Comparison of ENCODE assay signal across 18 cellular contexts in genomic region chr4:117549624-117550023, GRCh38.
DNase-seq lines count a peak whose midpoint lies in the region; ATAC-seq, FAIRE-seq and TF ChIP-seq lines count a peak whose summit lies in the region.
"Had no signal": no experiment of that assay in that cellular context is flagged by ENCODE, and none has a peak within 500 bp of the region (broad histone marks: within the 10 kb centered on the region; RNA-seq: fewer than 3 reads in every experiment).

No MANE protein-coding gene starts in this region.

- DNase-seq in COLO829 (ENCODE audit: low spot score) (peak; percentile 5), SK-N-MC (ENCODE audit: low read depth, low spot score) (no peak), left kidney (ENCODE audit: low read depth, low spot score) (peak; percentile 43), neural progenitor cell (ENCODE audit: low spot score) (no peak), pancreas (no peak), NOMO-1 treated with dmso at 0.1 percent for 144 hours (lab: John Stamatoyannopoulos, UW; ENCODE audit: unreplicated experiment) (no peak), brain microvascular endothelial cell (no peak)
- DNase-seq: BE2C; CD4-positive, alpha-beta memory T cell; COR-L47; DND-41; GDM1; GOT3; HCEC 1CT; HFFc6 had no signal

- H3K4me3 Mint-ChIP-seq in neural progenitor cell, result no peak overlapping the region
- H3K4me3 Mint-ChIP-seq: CD4-positive, alpha-beta memory T cell; HFFc6 had no signal

- no peaks in the 10 kb centered on the region for H3F3A ChIP-seq in neural progenitor cell (ENCODE audit: low read depth)

- H4K20me1 ChIP-seq in neural progenitor cell (ENCODE audit: low read depth), result no peaks in the 10 kb centered on the region

- intact Hi-C loops in pancreas (cut with DNase I), result no loop called here

- TF ChIP-seq CTCF in neural progenitor cell (IDR thresholded peaks at IDR 0.05), result no peak
- TF ChIP-seq CTCF in pancreas (IDR thresholded peaks at IDR 0.05), result no peak
- no peak for TF ChIP-seq CTCF in brain microvascular endothelial cell (IDR thresholded peaks at IDR 0.05; ENCODE audit: low read depth, low read length, missing control alignments)

- H3K79me2 ChIP-seq in neural progenitor cell (ENCODE audit: low read depth), result no peaks in the 10 kb centered on the region

- in situ Hi-C loops in brain microvascular endothelial cell (cut with HindIII; ENCODE audit: low pct_ligation_motif_present, low sequenced_read_pairs), result no loop called here

- WGBS in pancreas, 2 donors, result 36 to 41% methylated on average over 4 of the region's 4 CpGs

- no peaks in the 10 kb centered on the region for H3K36me3 ChIP-seq in SK-N-MC (ENCODE audit: insufficient read depth, low read length)
- H3K36me3 ChIP-seq in neural progenitor cell, result no peaks in the 10 kb centered on the region
- H3K36me3 ChIP-seq in pancreas, result no peaks in the 10 kb centered on the region
- H3K36me3 ChIP-seq in brain microvascular endothelial cell (replicated peaks), result no peaks in the 10 kb centered on the region
- H3K36me3 ChIP-seq: BE2C had no signal

- H3K4me2 ChIP-seq in neural progenitor cell, result no peak overlapping the region

- no peaks in the 10 kb centered on the region for H3K9me3 ChIP-seq in SK-N-MC (ENCODE audit: low read depth, low read length)
- no peaks in the 10 kb centered on the region for H3K9me3 ChIP-seq in neural progenitor cell (ENCODE audit: low read depth)
- H3K9me3 ChIP-seq in pancreas, result no peaks in the 10 kb centered on the region
- H3K9me3 ChIP-seq: BE2C had no signal

- H3K9ac ChIP-seq in SK-N-MC (ENCODE audit: insufficient read length) (no peak overlapping the region), neural progenitor cell (no peak overlapping the region)

- no peaks in the 10 kb centered on the region for H3K27me3 Mint-ChIP-seq in neural progenitor cell (ENCODE audit: insufficient read depth, low read depth)
- H3K27me3 Mint-ChIP-seq: CD4-positive, alpha-beta memory T cell had no signal

- no peak for ATAC-seq in pancreas

- H3K4me1 ChIP-seq in neural progenitor cell (no peaks in the 10 kb centered on the region), pancreas (no peaks in the 10 kb centered on the region)
- H3K4me1 ChIP-seq: BE2C had no signal

- no peak for FAIRE-seq in pancreas (lab: Jason Lieb, UNC)
- FAIRE-seq: GM12892 had no signal

- no peaks in the 10 kb centered on the region for H3K27me3 ChIP-seq in neural progenitor cell
- H3K27me3 ChIP-seq in pancreas, result no peaks in the 10 kb centered on the region
- H3K27me3 ChIP-seq in brain microvascular endothelial cell (replicated peaks), result no peaks in the 10 kb centered on the region
- H3K27me3 ChIP-seq: BE2C had no signal

- H2AFZ ChIP-seq in neural progenitor cell (replicated peaks), result peak overlapping the region; percentile 0

- H3K9me3 Mint-ChIP-seq in neural progenitor cell, result no peaks in the 10 kb centered on the region

- no peak overlapping the region for H3K27ac Mint-ChIP-seq in neural progenitor cell
- H3K27ac Mint-ChIP-seq: CD4-positive, alpha-beta memory T cell; HFFc6 had no signal

- no peaks in the 10 kb centered on the region for H3K36me3 Mint-ChIP-seq in neural progenitor cell
- H3K36me3 Mint-ChIP-seq: CD4-positive, alpha-beta memory T cell had no signal

- H3K4me3 ChIP-seq in SK-N-MC (peak overlapping the region; percentile 23), neural progenitor cell (no peak overlapping the region), pancreas (no peak overlapping the region), brain microvascular endothelial cell (ENCODE audit: low read depth, low read length) (no peak overlapping the region)

- no peaks in the 10 kb centered on the region for H3K4me1 Mint-ChIP-seq in neural progenitor cell
- H3K4me1 Mint-ChIP-seq: CD4-positive, alpha-beta memory T cell had no signal

- H3K27ac ChIP-seq in SK-N-MC (peak overlapping the region; percentile 54), neural progenitor cell (no peak overlapping the region), pancreas (no peak overlapping the region), brain microvascular endothelial cell (no peak overlapping the region)
- H3K27ac ChIP-seq: C4-2B, HL-60 had no signal

Comparison
In these comparisons a context has a peak if more than half of its experiments do, and no peak if none do; other contexts are left out.
1. DNase-seq: peak in COLO829 (single experiment) and left kidney (single experiment); none in SK-N-MC (single experiment), neural progenitor cell (single experiment), pancreas (0 of 6), NOMO-1 treated with dmso at 0.1 percent for 144 hours (single experiment) and brain microvascular endothelial cell (single experiment).